In the genomic region with DNA sequence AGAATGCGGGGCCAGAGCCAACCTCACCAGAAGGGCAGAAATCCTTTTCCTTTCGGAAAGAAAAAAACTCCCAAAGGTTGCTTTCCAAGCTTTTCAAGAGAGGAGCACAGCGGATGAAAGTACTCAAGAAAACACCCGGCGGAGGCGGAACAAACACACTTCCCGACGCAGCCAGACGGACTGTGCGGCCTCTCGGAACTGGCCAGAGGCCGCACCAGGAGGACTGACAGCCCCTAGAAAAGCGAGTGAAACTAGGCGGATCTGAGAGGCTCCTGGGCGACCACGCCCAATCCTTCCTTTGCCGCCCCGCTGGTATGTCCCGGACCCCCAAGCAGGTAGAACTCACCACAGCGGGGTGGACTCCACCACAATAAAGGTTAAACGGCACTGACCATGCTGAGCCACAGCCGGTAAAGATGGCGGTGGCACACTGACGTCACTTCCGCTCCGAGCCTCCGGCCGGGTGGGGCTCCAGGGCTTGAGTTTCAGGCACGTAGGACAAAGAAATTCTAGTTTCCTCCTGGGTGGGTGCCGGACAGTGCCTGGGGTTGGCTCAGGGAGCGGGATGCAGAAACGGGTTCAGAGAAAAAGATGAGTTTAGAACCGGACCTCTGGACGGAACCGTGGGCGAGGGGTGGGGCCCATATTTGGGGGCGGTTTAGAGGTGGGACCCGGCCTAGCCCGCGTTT, we compare ENCODE assay signal across 8 cellular contexts. TPM values are rescaled to one million over a fixed set of nuclear protein-coding genes. Genes with fewer than 3 reads are reported as not detected.
A peak's percentile ranks its signal among the peaks of the same experiment; 100 is the strongest.
DNase-seq lines count a peak whose midpoint lies in the region; ATAC-seq lines count a peak whose summit lies in the region.

A gene (minus strand): TSS at position 432 of the 689 bp plus-strand sequence. CDS start 14,356 bp downstream, outside the sequence.

- ATAC-seq in GM19351 (IDR thresholded peaks at IDR 0.05; ENCODE audit: unreplicated experiment) = peak; percentile 91

- peak; percentile 91 for DNase-seq in HPDE6-E6E7 (ENCODE audit: extremely low spot score)
- DNase-seq in NT2/D1 (ENCODE audit: low read depth, low spot score) = peak; percentile 87
- peak; percentile 91 for DNase-seq in activated CD8-positive, alpha-beta memory T cell treated with anti-CD3 and anti-CD28 coated beads, Interleukin-2, amount 50 U/mL, for 48 hours
- peak; percentile 94 for DNase-seq in epidermal melanocyte (ENCODE audit: insufficient read length, low spot score)
- DNase-seq in stimulated activated CD8-positive, alpha-beta memory T cell treated with anti-CD3 and anti-CD28 coated beads, Interleukin-4, amount 100 ng/mL, for 24 hours (ENCODE audit: low read depth) = peak; percentile 74

- H3K27me3 ChIP-seq in BLaER1 = no peaks in the 10 kb centered on the region
- no peaks in the 10 kb centered on the region for H3K27me3 ChIP-seq in NT2/D1 (ENCODE audit: insufficient read depth, insufficient read length)
- H3K27me3 ChIP-seq in mononuclear cell (ENCODE audit: insufficient read depth, low read length) = no peaks in the 10 kb centered on the region

- H3K9me3 ChIP-seq in BLaER1 = peaks cover 59% of the 10 kb centered on the region
- H3K9me3 ChIP-seq in NT2/D1 (ENCODE audit: insufficient read depth, low read length) = peaks cover 53% of the 10 kb centered on the region
- peaks cover 25% of the 10 kb centered on the region for H3K9me3 ChIP-seq in mononuclear cell (ENCODE audit: low read depth, low read length)

- peak within 1 kb of the TSS; percentile 75 for H3K4me2 ChIP-seq in BLaER1

- peak within 1 kb of the TSS; percentile 97 for H3K9ac ChIP-seq in BLaER1
- peak within 1 kb of the TSS; percentile 71 for H3K9ac ChIP-seq in NT2/D1 (ENCODE audit: insufficient read length, low read depth)

- H3K4me1 ChIP-seq in BLaER1 (0 out of 2 replicates have a peak, but pooled peaks cover 4% of the 10 kb centered on the region), NT2/D1 (ENCODE audit: insufficient read depth, insufficient read length) (no peaks in the 10 kb centered on the region), mononuclear cell (ENCODE audit: insufficient read depth, low read length) (peaks cover 11% of the 10 kb centered on the region)

- H3K4me3 ChIP-seq in BLaER1 (peak within 1 kb of the TSS; percentile 95), NT2/D1 (ENCODE audit: insufficient read length, low read depth) (peak within 1 kb of the TSS; percentile 77), mononuclear cell (ENCODE audit: low read length) (peak within 1 kb of the TSS; percentile 97)

- H4K20me1 ChIP-seq in BLaER1 = no peaks in the 10 kb centered on the region

- peak within 1 kb of the TSS; percentile 96 for H3K27ac ChIP-seq in BLaER1

- H3K36me3 ChIP-seq in BLaER1 = peaks cover 42% of the 10 kb centered on the region
- H3K36me3 ChIP-seq in NT2/D1 (ENCODE audit: insufficient read depth, insufficient read length, low read length) = peaks cover 33% of the 10 kb centered on the region

RNA-seq across cellular contexts. Expression of the gene that starts here (rescaled TPM):
- total RNA-seq in mononuclear cell = 18.9 TPM

Comparison
In these comparisons a context has a peak if more than half of its experiments do, and no peak if none do; other contexts are left out.
1. Peak in every context shown above with its lines: DNase-seq, ATAC-seq, H3K4me3 ChIP-seq and H3K27ac ChIP-seq.